ENCODE assay signal across 17 cellular contexts in the genomic region with DNA sequence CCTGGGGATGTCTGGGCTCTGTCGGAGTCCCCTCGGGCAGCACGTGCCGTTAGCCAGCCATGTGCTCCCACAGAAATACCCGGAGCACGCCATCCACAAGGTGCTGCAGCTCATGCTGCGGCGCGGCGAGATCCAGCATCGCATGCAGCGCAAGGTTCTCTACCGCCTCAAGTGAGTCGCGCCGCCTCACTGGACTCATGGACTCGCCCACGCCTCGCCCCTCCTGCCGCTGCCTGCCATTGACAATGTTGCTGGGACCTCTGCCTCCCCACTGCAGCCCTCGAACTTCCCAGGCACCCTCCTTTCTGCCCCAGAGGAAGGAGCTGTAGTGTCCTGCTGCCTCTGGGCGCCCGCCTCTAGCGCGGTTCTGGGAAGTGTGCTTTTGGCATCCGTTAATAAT.
"Had no signal": no experiment of that assay in that cellular context is flagged by ENCODE, and none has a peak within 500 bp of the region (broad histone marks: within the 10 kb centered on the region; RNA-seq: fewer than 3 reads in every experiment).

No MANE protein-coding gene starts in this region.

- FAIRE-seq: RCC 7860 had no signal

- H3K27ac Mint-ChIP-seq: activated CD8-positive, alpha-beta T cell treated with anti-CD3 and anti-CD28 coated beads, Interleukin-2, amount 10 ng/mL, durations not matched to agents 7 days and 5 days; activated naive CD8-positive, alpha-beta T cell treated with anti-CD3 and anti-CD28 coated beads for 36 hours had no signal

- H3K4me3 ChIP-seq: SK-N-MC had no signal

- ATAC-seq: activated CD4-positive, CD25-positive, alpha-beta regulatory T cell treated with anti-CD3 and anti-CD28 coated beads, Interleukin-2, amount 50 U/mL, for 24 hours; activated CD8-positive, alpha-beta T cell treated with anti-CD3 and anti-CD28 coated beads, Interleukin-2, amount 10 ng/mL, durations not matched to agents 7 days and 5 days had no signal

- H3K27me3 ChIP-seq: brain microvascular endothelial cell had no signal

- H3K9me3 Mint-ChIP-seq: activated naive CD8-positive, alpha-beta T cell treated with anti-CD3 and anti-CD28 coated beads for 36 hours; activated T-cell treated with anti-CD3 and anti-CD28 coated beads, Interleukin-2, amount 50 U/mL, for 24 hours had no signal

- H3K27ac ChIP-seq: brain microvascular endothelial cell, SK-N-MC had no signal

- H3K4me3 Mint-ChIP-seq: activated CD8-positive, alpha-beta T cell treated with anti-CD3 and anti-CD28 coated beads, Interleukin-2, amount 10 ng/mL, durations not matched to agents 7 days and 5 days; activated naive CD8-positive, alpha-beta T cell treated with anti-CD3 and anti-CD28 coated beads for 36 hours; activated T-cell treated with anti-CD3 and anti-CD28 coated beads, Interleukin-2, amount 50 U/mL, for 24 hours had no signal

- H3K36me3 ChIP-seq: brain microvascular endothelial cell had no signal

- DNase-seq: activated CD4-positive, alpha-beta T cell treated with anti-CD3 and anti-CD28 coated beads for 4 hours; activated CD8-positive, alpha-beta T cell treated with anti-CD3 and anti-CD28 coated beads, Interleukin-2, amount 10 ng/mL, durations not matched to agents 7 days and 5 days; activated effector memory CD4-positive, alpha-beta T cell treated with anti-CD3 and anti-CD28 coated beads, Interleukin-2, amount 50 U/mL, for 16 hours; activated naive CD4-positive, alpha-beta T cell treated with Interleukin-2 at 50 U/mL for 16 hours; activated naive CD8-positive, alpha-beta T cell treated with anti-CD3 and anti-CD28 coated beads for 36 hours; activated T-cell treated with anti-CD3 and anti-CD28 coated beads, Interleukin-2, amount 50 U/mL, for 24 hours; brain microvascular endothelial cell; Karpas-422; MM.1S; NCI-H1105; NCI-H1436; NCI-H1694 treated with DMSO at 0.1 percent for 48 hours; NCI-H2029 treated with DMSO at 0.1 percent for 48 hours; NCI-H510A treated with DMSO at 0.1 percent for 48 hours had no signal

- H3K27me3 Mint-ChIP-seq: activated naive CD8-positive, alpha-beta T cell treated with anti-CD3 and anti-CD28 coated beads for 36 hours; activated T-cell treated with anti-CD3 and anti-CD28 coated beads, Interleukin-2, amount 50 U/mL, for 24 hours had no signal
